15 cellular contexts compared by ENCODE assay signal in the genomic region with DNA sequence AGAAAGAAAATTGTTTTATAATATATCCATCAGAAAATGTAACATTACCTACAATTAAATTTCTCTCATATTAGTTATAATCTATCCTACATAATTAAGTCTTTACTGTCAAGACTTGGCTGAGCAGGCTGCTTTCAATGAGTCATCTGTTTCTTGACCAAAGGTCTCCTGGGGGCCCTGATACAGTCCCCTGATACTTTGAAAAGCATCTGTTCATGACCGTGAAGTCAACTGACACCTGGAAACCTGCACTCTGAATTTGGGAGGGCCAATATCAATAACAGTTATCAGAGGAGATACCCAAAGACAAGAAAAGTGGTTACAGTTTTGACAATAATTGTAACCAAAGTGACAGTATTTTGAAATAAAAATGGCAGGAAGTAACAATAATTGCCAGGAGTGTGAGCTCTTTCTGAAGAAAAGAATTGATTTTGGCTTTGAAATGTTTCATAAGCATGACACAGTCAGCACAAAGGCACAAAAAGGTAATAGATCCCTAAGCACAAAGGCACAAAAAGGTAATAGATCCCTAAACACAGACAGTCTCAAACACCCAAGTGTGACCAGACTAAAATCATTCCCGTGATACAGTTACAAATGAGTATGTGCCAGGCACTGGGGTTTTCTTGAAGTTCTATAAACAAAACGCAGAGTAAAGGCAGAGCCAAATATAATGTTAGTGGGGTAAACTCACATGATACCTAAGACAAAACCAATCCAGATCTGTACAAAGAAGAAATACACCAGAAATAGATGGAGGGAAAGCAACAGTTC.
DNase-seq lines count a peak whose midpoint lies in the region; ATAC-seq, FAIRE-seq and TF ChIP-seq lines count a peak whose summit lies in the region.
"Had no signal": no experiment of that assay in that cellular context is flagged by ENCODE, and none has a peak within 500 bp of the region (broad histone marks: within the 10 kb centered on the region; RNA-seq: fewer than 3 reads in every experiment).

No MANE protein-coding gene starts in this region.

- no TSS peak for BruUV-seq in GM12878 (replicated peaks; lab: Mats Ljungman, UMichigan)

- no peak overlapping the region for H2AFZ ChIP-seq in GM12878 (ENCODE audit: control insufficient read depth, low read depth, low read length)

- POLR2A ChIA-PET in GM12878 (lab: Charles Lee), result no interaction called here
- POLR2A ChIA-PET in RWPE1 (lab: Yijun Ruan, JAX; ENCODE audit: low non-redundant PET), result no interaction called here
- POLR2A ChIA-PET in activated CD4-positive, alpha-beta memory T cell treated with anti-CD3 and anti-CD28 coated beads, Interleukin-2, amount 10 ng/mL, durations not matched to agents 7 days and 5 days (lab: Charles Lee), result no interaction called here

- 0% methylated on average over 3 of the region's 3 CpGs for WGBS in GM12878 (ENCODE audit: insufficient coverage, insufficient replicate concordance, low lambda C conversion rate, missing lambda C conversion rate)

- intact Hi-C loops in GM12878 (cut with micrococcal nuclease; ENCODE audit: unreplicated experiment), result no loop called here

- no peak overlapping the region for H3K27ac Mint-ChIP-seq in immature natural killer cell
- H3K27ac Mint-ChIP-seq in activated CD4-positive, alpha-beta memory T cell treated with anti-CD3 and anti-CD28 coated beads, Interleukin-2, amount 10 ng/mL, durations not matched to agents 7 days and 5 days, result no peak overlapping the region
- H3K27ac Mint-ChIP-seq: activated B cell treated with CpG ODN at 0.5 μM for 24 hours; nephron; stimulated activated effector memory CD8-positive, alpha-beta T cell treated with anti-CD3 and anti-CD28 coated beads, Interleukin-12 subunit alpha, Interleukin-12 subunit beta, amount 100 ng/mL, for 72 hours had no signal

- no peaks in the 10 kb centered on the region for H3K36me3 ChIP-seq in GM12878 (ENCODE audit: control insufficient read depth in 2 of 2, insufficient read depth in 2 of 2, low read length in 1 of 2)
- H3K36me3 ChIP-seq: esophagus muscularis mucosa had no signal

- H3K4me3 Mint-ChIP-seq in immature natural killer cell, result no peak overlapping the region
- no peak overlapping the region for H3K4me3 Mint-ChIP-seq in activated CD4-positive, alpha-beta memory T cell treated with anti-CD3 and anti-CD28 coated beads, Interleukin-2, amount 10 ng/mL, durations not matched to agents 7 days and 5 days
- H3K4me3 Mint-ChIP-seq: activated B cell treated with CpG ODN at 0.5 μM for 24 hours; nephron; stimulated activated effector memory CD8-positive, alpha-beta T cell treated with anti-CD3 and anti-CD28 coated beads, Interleukin-12 subunit alpha, Interleukin-12 subunit beta, amount 100 ng/mL, for 72 hours had no signal

- no peak for TF ChIP-seq POLR2A in GM12878 (IDR thresholded peaks at IDR 0.05; ENCODE audit: low read depth, low read length)

- no peak overlapping the region for H3K4me3 ChIP-seq in GM12878
- H3K4me3 ChIP-seq: esophagus muscularis mucosa had no signal

- ATAC-seq in GM18907 (IDR thresholded peaks at IDR 0.05; ENCODE audit: unreplicated experiment), result peak; percentile 88
- peak; percentile 63 for ATAC-seq in GM21737 (IDR thresholded peaks at IDR 0.05; ENCODE audit: unreplicated experiment)
- ATAC-seq in HG03139 (IDR thresholded peaks at IDR 0.05; ENCODE audit: unreplicated experiment), result peak; percentile 76
- ATAC-seq in GM12878, result peak; percentile 88
- ATAC-seq: stimulated activated effector memory CD8-positive, alpha-beta T cell treated with anti-CD3 and anti-CD28 coated beads, Interleukin-12 subunit alpha, Interleukin-12 subunit beta, amount 100 ng/mL, for 72 hours had no signal

- no peaks in the 10 kb centered on the region for H3K27me3 ChIP-seq in GM12878 (replicated peaks in 1 of 2; ENCODE audit: control insufficient read depth in 2 of 2, insufficient read depth in 2 of 2, low read length in 1 of 2)
- H3K27me3 ChIP-seq: esophagus muscularis mucosa had no signal

- H3K79me2 ChIP-seq in GM12878 (ENCODE audit: control insufficient read depth, insufficient read depth, low read length), result no peaks in the 10 kb centered on the region

- CTCF ChIA-PET in GM12878 (lab: Yijun Ruan, JAX), result no interaction called here
- CTCF ChIA-PET in RWPE1 (lab: Yijun Ruan, JAX), result no interaction called here
- CTCF ChIA-PET in activated CD4-positive, alpha-beta memory T cell treated with anti-CD3 and anti-CD28 coated beads, Interleukin-2, amount 10 ng/mL, durations not matched to agents 7 days and 5 days (lab: Charles Lee), result no interaction called here

- TF ChIP-seq EP300 in GM12878 (IDR thresholded peaks at IDR 0.05; ENCODE audit: borderline replicate concordance in 1 of 2, control insufficient read depth in 1 of 2, low read depth in 2 of 2, low read length in 2 of 2), result peak in 1 of 2 experiments; percentile 43; a peak in 1 of 4 replicates

- DNase-seq in GM12878 (ENCODE audit: low read depth, low spot score), result peak; percentile 21
- DNase-seq in foreskin melanocyte, result no peak
- DNase-seq in immature natural killer cell, result no peak
- DNase-seq in RWPE1 (ENCODE audit: low spot score), result no peak
- no peak for DNase-seq in activated CD4-positive, alpha-beta memory T cell treated with anti-CD3 and anti-CD28 coated beads, Interleukin-2, amount 10 ng/mL, durations not matched to agents 7 days and 5 days
- DNase-seq: activated B cell treated with CpG ODN at 0.5 μM for 24 hours, caudate nucleus, NCI-H2029 had no signal

- H3K27ac ChIP-seq in GM12878 (ENCODE audit: control insufficient read depth, insufficient read depth) (no peak overlapping the region), RWPE1 (no peak overlapping the region)
- H3K27ac ChIP-seq: esophagus muscularis mucosa had no signal

- no peak overlapping the region for H3K4me2 ChIP-seq in GM12878 (ENCODE audit: control insufficient read depth, insufficient read depth)

- TF ChIP-seq RAD21 in GM12878 (IDR thresholded peaks at IDR 0.05; ENCODE audit: insufficient read depth, low read depth, low read length), result no peak

- H3K9ac ChIP-seq in GM12878 (ENCODE audit: control insufficient read depth, insufficient read depth, low read length), result no peak overlapping the region

- RAD21 ChIA-PET in GM12878 (lab: Charles Lee; ENCODE audit: unreplicated experiment), result no interaction called here

- no peaks in the 10 kb centered on the region for H3K9me3 ChIP-seq in GM12878 (replicated peaks; ENCODE audit: control insufficient read depth, insufficient read depth, low read length)
- H3K9me3 ChIP-seq: esophagus muscularis mucosa had no signal

- H3K9me3 Mint-ChIP-seq in immature natural killer cell, result peaks cover 0 to 33% (median 9%) of the 10 kb centered on the region in 6 donors
- H3K9me3 Mint-ChIP-seq in activated CD4-positive, alpha-beta memory T cell treated with anti-CD3 and anti-CD28 coated beads, Interleukin-2, amount 10 ng/mL, durations not matched to agents 7 days and 5 days, result peaks cover 3% of the 10 kb centered on the region
- H3K9me3 Mint-ChIP-seq: activated B cell treated with CpG ODN at 0.5 μM for 24 hours, nephron had no signal

- H4K20me1 ChIP-seq in GM12878 (ENCODE audit: control insufficient read depth, insufficient read depth), result no peaks in the 10 kb centered on the region

- no peaks in the 10 kb centered on the region for H3K4me1 Mint-ChIP-seq in immature natural killer cell
- H3K4me1 Mint-ChIP-seq in activated CD4-positive, alpha-beta memory T cell treated with anti-CD3 and anti-CD28 coated beads, Interleukin-2, amount 10 ng/mL, durations not matched to agents 7 days and 5 days, result no peaks in the 10 kb centered on the region
- H3K4me1 Mint-ChIP-seq: activated B cell treated with CpG ODN at 0.5 μM for 24 hours; stimulated activated effector memory CD8-positive, alpha-beta T cell treated with anti-CD3 and anti-CD28 coated beads, Interleukin-12 subunit alpha, Interleukin-12 subunit beta, amount 100 ng/mL, for 72 hours had no signal

- peaks cover 0 to 5% (median 0%) of the 10 kb centered on the region in 3 donors for H3K36me3 Mint-ChIP-seq in immature natural killer cell
- H3K36me3 Mint-ChIP-seq in activated CD4-positive, alpha-beta memory T cell treated with anti-CD3 and anti-CD28 coated beads, Interleukin-2, amount 10 ng/mL, durations not matched to agents 7 days and 5 days (ENCODE audit: low read depth), result no peaks in the 10 kb centered on the region
- H3K36me3 Mint-ChIP-seq: stimulated activated effector memory CD8-positive, alpha-beta T cell treated with anti-CD3 and anti-CD28 coated beads, Interleukin-12 subunit alpha, Interleukin-12 subunit beta, amount 100 ng/mL, for 72 hours had no signal

- SMC1A ChIA-PET in GM12878 (lab: Charles Lee; ENCODE audit: uncharacterized antibody, unreplicated experiment), result interaction anchor here (0.8 to 2.7 kb wide), 4 partner anchors 13 to 42 kb away, joined by 3 to 8 read pairs (median 4); no protein-coding TSS in a partner anchor

- no peaks in the 10 kb centered on the region for H3K27me3 Mint-ChIP-seq in immature natural killer cell (ENCODE audit: low read depth in 3 of 3)
- H3K27me3 Mint-ChIP-seq in activated CD4-positive, alpha-beta memory T cell treated with anti-CD3 and anti-CD28 coated beads, Interleukin-2, amount 10 ng/mL, durations not matched to agents 7 days and 5 days, result no peaks in the 10 kb centered on the region
- H3K27me3 Mint-ChIP-seq: activated B cell treated with CpG ODN at 0.5 μM for 24 hours had no signal

- in situ Hi-C loops in GM12878 (cut with MboI), result no loop called here

- no peak for FAIRE-seq in GM12878 (lab: Jason Lieb, UNC)
- FAIRE-seq: islet of Langerhans had no signal

- TF ChIP-seq CTCF in GM12878 (IDR thresholded peaks at IDR 0.05 in 2 of 3, conservative IDR thresholded peaks at IDR 0.05 in 1 of 3; ENCODE audit: control insufficient read depth in 2 of 3, extremely low read depth in 1 of 3, insufficient read depth in 1 of 3, low read depth in 3 of 3, low read length in 3 of 3) (no peak), RWPE1 (conservative IDR thresholded peaks at IDR 0.05; ENCODE audit: low read depth) (no peak)

- no peaks in the 10 kb centered on the region for H3K4me1 ChIP-seq in GM12878 (ENCODE audit: control insufficient read depth, insufficient read depth, low read length)

TF ChIP-seq in GM12878, 131 proteins besides CTCF, POLR2A, EP300 and RAD21 (continues in another document):
- TF ChIP-seq YY1 (IDR thresholded peaks at IDR 0.05; ENCODE audit: low read depth, low read length) (no peak), BCL11A (IDR thresholded peaks at IDR 0.05; ENCODE audit: low read depth, low read length) (0 out of 2 replicates have a peak, but pooled peaks have one; percentile 45), HCFC1 (IDR thresholded peaks at IDR 0.05; ENCODE audit: low read length) (no peak), SMAD5 (IDR thresholded peaks at IDR 0.05; ENCODE audit: low read depth) (no peak), NR2F1 (conservative IDR thresholded peaks at IDR 0.05) (0 out of 2 replicates have a peak, but pooled peaks have one; percentile 32), JUNB (IDR thresholded peaks at IDR 0.05) (peak; percentile 44), ZNF207 (IDR thresholded peaks at IDR 0.05; ENCODE audit: borderline replicate concordance) (no peak)
